Comparison of ENCODE assay signal across 9 cellular contexts in the genomic region with DNA sequence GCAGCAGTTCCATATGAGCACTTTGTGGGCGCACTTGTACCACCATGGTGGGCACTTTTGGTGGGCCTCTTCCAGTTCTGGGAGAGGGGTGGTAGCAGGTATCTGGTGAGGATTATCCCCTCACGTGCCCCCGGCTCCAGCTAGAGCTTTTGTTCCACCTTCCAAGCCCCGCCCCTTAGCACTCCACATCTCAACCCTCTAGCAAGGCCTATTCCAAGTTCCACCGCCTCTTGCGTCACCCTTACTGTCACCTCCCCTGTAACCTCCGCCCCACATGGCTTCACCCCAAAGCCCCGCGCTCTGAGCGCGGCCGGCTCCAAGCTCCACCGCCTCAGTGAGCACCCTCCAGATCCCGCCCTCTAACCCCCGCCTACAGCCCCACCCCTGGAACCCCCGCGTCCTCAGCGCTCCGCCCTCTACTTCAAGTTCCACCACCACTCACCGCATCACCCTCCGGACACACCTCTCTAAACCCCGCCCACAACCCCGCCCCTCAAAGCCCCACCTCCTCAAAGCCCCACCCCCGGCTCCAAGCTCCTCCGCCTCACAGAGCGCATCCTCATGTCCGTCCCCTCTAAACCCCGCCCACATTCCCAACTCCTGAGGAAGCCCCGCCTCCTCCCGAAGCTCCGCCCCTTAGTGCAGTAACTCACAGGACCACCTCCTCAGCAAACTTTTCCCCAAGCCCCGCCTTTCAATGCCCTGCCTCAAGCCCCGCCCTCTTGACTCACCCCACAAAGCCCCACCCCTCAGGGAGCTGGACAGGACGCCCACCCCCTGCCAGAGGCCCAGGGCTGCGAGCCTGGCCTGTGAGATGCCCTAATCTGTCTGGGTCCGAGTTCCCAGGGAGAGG. TPM values are rescaled to one million over a fixed set of nuclear protein-coding genes. Genes with fewer than 3 reads are reported as not detected.
A peak's percentile ranks its signal among the peaks of the same experiment; 100 is the strongest.
DNase-seq lines count a peak whose midpoint lies in the region; TF ChIP-seq lines count a peak whose summit lies in the region.
"Had no signal": no experiment of that assay in that cellular context is flagged by ENCODE, and none has a peak within 500 bp of the region (broad histone marks: within the 10 kb centered on the region; RNA-seq: fewer than 3 reads in every experiment).

No MANE protein-coding gene starts in this region.

- H3K9me3 ChIP-seq in BE2C = no peaks in the 10 kb centered on the region
- H3K9me3 ChIP-seq in HUES48 (ENCODE audit: control insufficient read depth, insufficient read depth, low read length) = no peaks in the 10 kb centered on the region
- no peaks in the 10 kb centered on the region for H3K9me3 ChIP-seq in tibial artery

- peak; percentile 98 for DNase-seq in BE2C
- peak; percentile 39 for DNase-seq in T-helper 22 cell (ENCODE audit: low read depth)
- DNase-seq in dermis microvascular lymphatic vessel endothelial cell (ENCODE audit: low read depth in 2 of 2) = peak; percentile 30 to 69
- peak; percentile 54 to 95 for DNase-seq in lower leg skin (ENCODE audit: low spot score in 2 of 2)
- peak; percentile 61 to 73 for DNase-seq in tibial artery
- no peak for DNase-seq in activated gamma-delta T cell treated with Interleukin-2 at 50 U/mL for 16 hours
- DNase-seq in GF-D8 (lab: John Stamatoyannopoulos, UW) = no peak

- WGBS in lower leg skin, 2 donors = 15 to 19% methylated on average over 34 to 36 of the region's 36 CpGs

- intact Hi-C loops in lower leg skin (cut with DNase I; ENCODE audit: low total_unique reads) = no loop called here
- intact Hi-C loops in tibial artery (cut with DNase I; ENCODE audit: low total_unique reads) = no loop called here

- H3K4me1 ChIP-seq in BE2C (peaks cover 3% of the 10 kb centered on the region; the same call in 1 of the 2 replicates), HUES48 (ENCODE audit: control insufficient read depth, insufficient read depth, low read length) (peaks cover 19% of the 10 kb centered on the region; the same call in 1 of the 2 replicates), tibial artery (peaks cover 0 to 10% (median 6%) of the 10 kb centered on the region in 4 donors)

- H3K4me3 ChIP-seq in BE2C (ENCODE audit: low read depth, low read length) (peak overlapping the region; percentile 38; the same call in 1 of the 2 replicates), HUES48 (ENCODE audit: low read depth, low read length) (peak overlapping the region; percentile 58), lower leg skin (ENCODE audit: low read depth, poor library complexity, severe bottlenecking) (no peak overlapping the region), tibial artery (peak overlapping the region in 1 of 2 donors; percentile 28)

- TF ChIP-seq POLR2A in lower leg skin (IDR thresholded peaks at IDR 0.05) = no peak

- H3K36me3 ChIP-seq in BE2C = no peaks in the 10 kb centered on the region
- H3K36me3 ChIP-seq in HUES48 (ENCODE audit: control insufficient read depth, insufficient read depth, low read length) = peaks cover 3% of the 10 kb centered on the region; the same call in 1 of the 2 replicates
- H3K36me3 ChIP-seq in tibial artery = no peaks in the 10 kb centered on the region

- no peaks in the 10 kb centered on the region for H3K27me3 ChIP-seq in BE2C
- no peaks in the 10 kb centered on the region for H3K27me3 ChIP-seq in HUES48 (ENCODE audit: control insufficient read depth, insufficient read depth, low read length)
- H3K27me3 ChIP-seq in tibial artery = peaks cover 0 to 13% of the 10 kb centered on the region in 2 donors

- H3K27ac ChIP-seq in HUES48 (ENCODE audit: low read depth, low read length) (peak overlapping the region; percentile 67), tibial artery (no peak overlapping the region)
- H3K27ac ChIP-seq: epithelial cell of prostate had no signal

- H3K9ac ChIP-seq in HUES48 (ENCODE audit: low read depth, low read length) = peak overlapping the region; percentile 57

- TF ChIP-seq CTCF in BE2C (IDR thresholded peaks at IDR 0.05; ENCODE audit: low read depth, low read length) (no peak), lower leg skin (IDR thresholded peaks at IDR 0.05) (no peak), tibial artery (IDR thresholded peaks at IDR 0.05) (no peak)

RNA-seq across cellular contexts. Expression of a gene that starts 11.1 kb away (rescaled TPM):
- 0.06 TPM for polyA plus RNA-seq in BE2C (2012; ENCODE audit: insufficient read depth, insufficient read length, low read depth)
- total RNA-seq in dermis microvascular lymphatic vessel endothelial cell (0.13 TPM in 1 of 2 replicates, not detected in the other), lower leg skin (1 to 10 TPM in 1 of 4 donors, under 1 TPM in 3; 0.80 to 1.5 (median 0.81) TPM)

RNA-seq across cellular contexts. Expression of a gene that starts 29.4 kb away (rescaled TPM):
- 1.6 TPM for polyA plus RNA-seq in BE2C (2012; ENCODE audit: insufficient read depth, insufficient read length, low read depth)
- total RNA-seq in dermis microvascular lymphatic vessel endothelial cell (0.51 and 3.0 TPM in 2 replicates), lower leg skin (1 to 10 TPM in 3 of 4 donors, under 1 TPM in 1; 0.72 to 5.8 (median 3.5) TPM)

RNA-seq across cellular contexts. Expression of a gene that starts 36.6 kb away (rescaled TPM):
- polyA plus RNA-seq in BE2C (2012; ENCODE audit: insufficient read depth, insufficient read length, low read depth) = 6.8 TPM
- total RNA-seq in dermis microvascular lymphatic vessel endothelial cell (0.51 and 0.76 TPM in 2 replicates), lower leg skin (under 1 TPM in 1 of 4 donors, not detected in 3; 0.17 TPM)

RNA-seq across cellular contexts. Expression of a gene that starts 42.9 kb away (rescaled TPM):
- polyA plus RNA-seq in BE2C (2012; ENCODE audit: insufficient read depth, insufficient read length, low read depth) = not detected
- total RNA-seq in dermis microvascular lymphatic vessel endothelial cell = not detected in 2 replicates
- not detected for total RNA-seq in lower leg skin

RNA-seq across cellular contexts. Expression of a gene that starts 50.5 kb away (rescaled TPM):
- polyA plus RNA-seq in BE2C (2012; ENCODE audit: insufficient read depth, insufficient read length, low read depth) = not detected
- total RNA-seq in dermis microvascular lymphatic vessel endothelial cell = not detected in 2 replicates
- total RNA-seq in lower leg skin = not detected

Comparison
In these comparisons a context has a peak if more than half of its experiments do, and no peak if none do; other contexts are left out.
1. DNase-seq: peak in BE2C (single experiment), T-helper 22 cell (single experiment), dermis microvascular lymphatic vessel endothelial cell (2 of 2), lower leg skin (2 of 2) and tibial artery (2 of 2); none in activated gamma-delta T cell treated with Interleukin-2 at 50 U/mL for 16 hours (single experiment) and GF-D8 (single experiment).